Comparison of ENCODE assay signal across 19 cellular contexts in the genomic region with DNA sequence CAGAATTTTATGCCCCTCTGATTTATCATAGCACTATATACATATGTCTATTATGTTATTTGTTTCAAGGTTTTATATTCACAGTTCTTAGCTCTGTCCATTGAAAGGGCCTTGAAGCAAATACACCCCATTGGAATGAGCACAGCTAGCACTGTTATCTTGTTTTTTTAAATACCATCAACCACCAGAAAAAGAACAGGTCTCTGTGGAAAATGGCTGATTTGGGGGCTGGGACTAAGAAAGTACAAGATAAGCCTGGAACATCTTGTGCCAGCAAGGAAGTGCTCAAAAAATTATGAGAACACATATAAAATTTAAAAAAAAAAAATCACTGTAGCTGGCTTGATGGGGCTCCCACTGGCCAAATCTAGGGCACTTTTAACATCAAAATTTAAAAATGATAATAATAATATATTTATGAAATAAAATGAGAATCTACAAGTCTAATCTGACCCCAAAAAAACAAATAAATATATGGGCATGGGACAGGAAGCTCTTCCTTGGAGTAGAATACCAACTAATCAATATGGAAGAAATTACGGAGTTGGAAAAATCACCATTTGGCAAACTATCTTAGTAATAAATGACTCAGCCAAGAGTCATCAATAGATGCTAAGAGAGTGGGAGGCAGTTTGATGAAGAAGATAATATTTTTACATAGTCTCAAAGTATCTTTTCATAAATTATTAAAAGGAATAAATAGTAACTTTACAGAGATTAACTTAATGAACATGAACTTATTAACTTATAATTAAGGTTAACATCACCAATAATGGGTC.
"Had no signal": no experiment of that assay in that cellular context is flagged by ENCODE, and none has a peak within 500 bp of the region (broad histone marks: within the 10 kb centered on the region; RNA-seq: fewer than 3 reads in every experiment).

No MANE protein-coding gene starts in this region.

- H3K9me3 ChIP-seq: tibial nerve, uterus had no signal

- ATAC-seq: activated CD8-positive, alpha-beta memory T cell treated with anti-CD3 and anti-CD28 coated beads, Interleukin-2, amount 10 ng/mL, durations not matched to agents 7 days and 5 days; activated naive CD4-positive, alpha-beta T cell treated with anti-CD3 and anti-CD28 coated beads, Interleukin-2, amount 50 U/mL, for 72 hours; effector memory CD8-positive, alpha-beta T cell; stimulated activated naive B cell treated with anti-CD40 and anti-IgM and Interleukin-4, amounts not matched to agents 10 μg/mL and 1 μg/mL and 100 μg/mL, for 72 hours; T-cell had no signal

- H3K27ac ChIP-seq: tibial nerve, uterus had no signal

- DNase-seq: activated CD4-positive, alpha-beta T cell treated with anti-CD3 and anti-CD28 coated beads for 1 hour; activated CD4-positive, alpha-beta T cell treated with anti-CD3 and anti-CD28 coated beads, Interleukin-2, amount 50 U/mL, for 48 hours; activated CD8-positive, alpha-beta memory T cell treated with anti-CD3 and anti-CD28 coated beads, Interleukin-2, amount 10 ng/mL, durations not matched to agents 7 days and 5 days; activated gamma-delta T cell; activated T-cell treated with anti-CD3 and anti-CD28 coated beads, Interleukin-2, amount 50 U/mL, for 24 hours; amniotic stem cell; cerebellar nuclear complex; dermis blood vessel endothelial cell; effector memory CD8-positive, alpha-beta T cell; hypothalamus; kidney glomerular epithelial cell; nucleus accumbens; stimulated activated CD4-positive, alpha-beta T cell treated with anti-CD3 and anti-CD28 coated beads, Interleukin-2, amount 100 ng/mL, for 48 hours; stimulated activated naive B cell treated with anti-CD40 and anti-IgM and Interleukin-4, amounts not matched to agents 10 μg/mL and 1 μg/mL and 100 μg/mL, for 72 hours; T-cell; T1000; uterus had no signal

- H3K36me3 ChIP-seq: uterus had no signal

- H3K27me3 ChIP-seq: tibial nerve, uterus had no signal

- H3K4me3 ChIP-seq: tibial nerve, uterus had no signal

- H3K4me1 ChIP-seq: tibial nerve, uterus had no signal
